ENCODE assay signal across 8 cellular contexts in the genomic region with DNA sequence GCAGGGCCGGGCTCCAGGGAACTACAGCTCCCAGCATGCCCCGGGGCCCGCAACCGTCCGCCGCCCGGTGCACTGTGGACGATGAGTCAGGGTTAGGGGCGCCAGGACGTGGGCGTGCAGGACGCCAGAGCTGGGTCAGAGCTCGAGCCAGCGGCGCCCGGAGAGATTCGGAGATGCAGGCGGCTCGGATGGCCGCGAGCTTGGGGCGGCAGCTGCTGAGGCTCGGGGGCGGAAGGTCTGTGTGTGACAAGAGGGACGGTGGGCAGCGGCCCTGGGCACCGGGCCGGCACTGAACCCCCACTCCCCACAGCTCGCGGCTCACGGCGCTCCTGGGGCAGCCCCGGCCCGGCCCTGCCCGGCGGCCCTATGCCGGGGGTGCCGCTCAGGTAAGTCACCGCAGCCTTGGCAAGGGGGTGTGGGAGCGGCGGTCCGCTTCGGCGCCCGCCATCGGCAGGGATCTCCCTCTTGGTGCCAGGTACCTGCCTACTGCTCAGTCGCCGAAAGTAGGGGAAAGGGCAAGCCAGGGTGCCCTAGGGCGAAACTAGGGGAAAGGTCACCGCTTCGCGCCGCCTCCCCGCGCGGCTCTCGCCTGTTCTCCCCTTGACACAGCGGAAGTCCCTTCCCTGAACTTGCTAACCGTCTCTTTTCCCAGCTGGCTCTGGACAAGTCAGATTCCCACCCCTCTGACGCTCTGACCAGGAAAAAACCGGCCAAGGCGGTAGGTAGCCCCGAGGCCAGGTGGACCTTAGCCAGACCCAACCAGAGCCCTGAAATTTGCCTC. TPM values are rescaled to one million over a fixed set of nuclear protein-coding genes. Genes with fewer than 3 reads are reported as not detected.
DNase-seq lines count a peak whose midpoint lies in the region; ATAC-seq and TF ChIP-seq lines count a peak whose summit lies in the region.

A gene (plus strand): TSS at position 127 of the 781 bp plus-strand sequence. CDS start 47 bp downstream, at position 174.
A gene (minus strand): TSS at position 25 of the 781 bp plus-strand sequence.

- intact Hi-C loops in activated CD4-positive, alpha-beta T cell treated with anti-CD3 and anti-CD28 coated beads, Interleukin-2, amount 10 ng/mL, durations not matched to agents 24 days and 14 days (cut with micrococcal nuclease): loop anchor here (1.0 to 5.0 kb wide), 3 partner anchors 14 to 217 kb away; a partner anchor contains a TSS

- H3K36me3 Mint-ChIP-seq in activated CD4-positive, alpha-beta T cell treated with anti-CD3 and anti-CD28 coated beads, Interleukin-2, amount 10 ng/mL, durations not matched to agents 24 days and 14 days (ENCODE audit: low read depth): peaks cover 23% of the 10 kb centered on the region

- peak within 1 kb of the TSS; percentile 97 for H3K27ac Mint-ChIP-seq in activated CD4-positive, alpha-beta T cell treated with anti-CD3 and anti-CD28 coated beads, Interleukin-2, amount 10 ng/mL, durations not matched to agents 24 days and 14 days

- no peak for TF ChIP-seq CTCF in coronary artery (IDR thresholded peaks at IDR 0.05)

- H3K27ac ChIP-seq in coronary artery: peak within 1 kb of the TSS; percentile 98 to 99

- DNase-seq in NCI-H226 (peak; percentile 90), coronary artery (ENCODE audit: low spot score) (peak; percentile 96), left kidney (ENCODE audit: low read depth, low spot score) (peak; percentile 95)
- peak; percentile 93 for DNase-seq in activated CD4-positive, alpha-beta T cell treated with anti-CD3 and anti-CD28 coated beads, Interleukin-2, amount 10 ng/mL, durations not matched to agents 24 days and 14 days
- DNase-seq in stimulated activated CD4-positive, alpha-beta T cell treated with anti-CD3 and anti-CD28 coated beads, Interleukin-2, amount 100 ng/mL, for 24 hours: peak; percentile 78 to 89

- no peaks in the 10 kb centered on the region for H3K9me3 Mint-ChIP-seq in activated CD4-positive, alpha-beta T cell treated with anti-CD3 and anti-CD28 coated beads, Interleukin-2, amount 10 ng/mL, durations not matched to agents 24 days and 14 days

- H3K4me1 Mint-ChIP-seq in activated CD4-positive, alpha-beta T cell treated with anti-CD3 and anti-CD28 coated beads, Interleukin-2, amount 10 ng/mL, durations not matched to agents 24 days and 14 days: peaks cover 50% of the 10 kb centered on the region

- ATAC-seq in HG02678 (IDR thresholded peaks at IDR 0.05; ENCODE audit: unreplicated experiment): peak; percentile 63
- ATAC-seq in GM19328 (IDR thresholded peaks at IDR 0.05; ENCODE audit: unreplicated experiment): no peak

- H3K27me3 Mint-ChIP-seq in activated CD4-positive, alpha-beta T cell treated with anti-CD3 and anti-CD28 coated beads, Interleukin-2, amount 10 ng/mL, durations not matched to agents 24 days and 14 days: no peaks in the 10 kb centered on the region

- peak; percentile 61 for TF ChIP-seq POLR2A in GM10847 (IDR thresholded peaks at IDR 0.05; ENCODE audit: extremely low read depth, insufficient read length)

- H3K4me3 Mint-ChIP-seq in activated CD4-positive, alpha-beta T cell treated with anti-CD3 and anti-CD28 coated beads, Interleukin-2, amount 10 ng/mL, durations not matched to agents 24 days and 14 days: peak within 1 kb of the TSS; percentile 98

- peak within 1 kb of the TSS; percentile 95 for H3K4me3 ChIP-seq in coronary artery

RNA-seq across cellular contexts. Expression of the first gene that starts in this region (rescaled TPM):
- total RNA-seq in activated CD4-positive, alpha-beta T cell treated with anti-CD3 and anti-CD28 coated beads, Interleukin-2, amount 10 ng/mL, durations not matched to agents 24 days and 14 days: 244 and 267 TPM in 2 replicates

RNA-seq across cellular contexts. Expression of the second gene that starts in this region (rescaled TPM):
- 12.4 and 14.0 TPM in 2 replicates for total RNA-seq in activated CD4-positive, alpha-beta T cell treated with anti-CD3 and anti-CD28 coated beads, Interleukin-2, amount 10 ng/mL, durations not matched to agents 24 days and 14 days
